28 cellular contexts compared by ENCODE assay signal in genomic region chrX:154519389-154519788, GRCh38.
"Had no signal": no experiment of that assay in that cellular context is flagged by ENCODE, and none has a peak within 500 bp of the region (broad histone marks: within the 10 kb centered on the region; RNA-seq: fewer than 3 reads in every experiment).

No MANE protein-coding gene starts in this region.

- H3K4me3 ChIP-seq: ovary, psoas muscle, right lobe of liver, sigmoid colon, stomach, tibial artery, transverse colon, upper lobe of right lung, uterus had no signal

- FAIRE-seq: small intestine had no signal

- H3K9ac ChIP-seq: parathyroid adenoma had no signal

- H3K4me1 ChIP-seq: psoas muscle, upper lobe of right lung, uterus had no signal

- H3K36me3 Mint-ChIP-seq: naive thymus-derived CD4-positive, alpha-beta T cell; natural killer cell; type B pancreatic cell had no signal

- ATAC-seq: naive thymus-derived CD4-positive, alpha-beta T cell; natural killer cell; psoas muscle; right cardiac atrium; right lobe of liver; stimulated activated effector memory CD8-positive, alpha-beta T cell treated with anti-CD3 and anti-CD28 coated beads, Interleukin-12 subunit alpha, Interleukin-12 subunit beta, amount 100 ng/mL, for 72 hours; stimulated activated naive B cell treated with anti-CD40 and anti-IgM and Interleukin-4, amounts not matched to agents 10 μg/mL and 1 μg/mL and 100 μg/mL, for 72 hours; upper lobe of right lung had no signal

- H3K79me2 ChIP-seq: parathyroid adenoma had no signal

- DNase-seq: naive thymus-derived CD4-positive, alpha-beta T cell; natural killer cell; occipital lobe; ovary; posterior cingulate gyrus; psoas muscle; right cardiac atrium; right lobe of liver; sigmoid colon; small intestine; stimulated activated CD4-positive, alpha-beta T cell treated with anti-CD3 and anti-CD28 coated beads, Interleukin-15, amount 100 ng/mL, for 24 hours; stimulated activated CD4-positive, alpha-beta T cell treated with anti-CD3 and anti-CD28 coated beads, Interleukin-2, amount 100 ng/mL, for 24 hours; stimulated activated CD4-positive, alpha-beta T cell treated with anti-CD3 and anti-CD28 coated beads, Interleukin-2, amount 100 ng/mL, for 48 hours; stimulated activated CD4-positive, alpha-beta T cell treated with anti-CD3 and anti-CD28 coated beads, Interleukin-4, amount 100 ng/mL, for 24 hours; stimulated activated naive B cell treated with anti-CD40 and anti-IgM and Interleukin-4, amounts not matched to agents 10 μg/mL and 1 μg/mL and 100 μg/mL, for 72 hours; stimulated activated naive CD4-positive, alpha-beta T cell treated with Interleukin-2 at 50 U/mL for 16 hours; stomach; tibial artery; transverse colon; upper lobe of right lung; uterus had no signal

- H3K36me3 ChIP-seq: neutrophil, ovary, right lobe of liver, sigmoid colon, stomach, tibial artery, transverse colon, upper lobe of right lung, uterus had no signal

- H3K27ac ChIP-seq: neutrophil, parathyroid adenoma, psoas muscle, right lobe of liver, sigmoid colon, stomach, tibial artery, transverse colon, upper lobe of right lung had no signal

- H3K27me3 ChIP-seq: neutrophil, ovary, right lobe of liver, sigmoid colon, tibial artery, transverse colon, upper lobe of right lung, uterus had no signal

- H3K27ac Mint-ChIP-seq: naive thymus-derived CD4-positive, alpha-beta T cell; natural killer cell; nephron; progenitor cell of endocrine pancreas; stimulated activated effector memory CD8-positive, alpha-beta T cell treated with anti-CD3 and anti-CD28 coated beads, Interleukin-12 subunit alpha, Interleukin-12 subunit beta, amount 100 ng/mL, for 72 hours; stimulated activated naive B cell treated with anti-CD40 and anti-IgM and Interleukin-4, amounts not matched to agents 10 μg/mL and 1 μg/mL and 100 μg/mL, for 72 hours; stimulated activated naive CD8-positive, alpha-beta T cell treated with anti-CD3 and anti-CD28 coated beads, Interleukin-15, Interleukin-2, amounts not matched to agents 100 ng/mL and 50 ng/mL, for 24 hours; type B pancreatic cell had no signal

- H3K9me3 Mint-ChIP-seq: natural killer cell; stimulated activated effector memory CD8-positive, alpha-beta T cell treated with anti-CD3 and anti-CD28 coated beads, Interleukin-12 subunit alpha, Interleukin-12 subunit beta, amount 100 ng/mL, for 72 hours; stimulated activated naive B cell treated with anti-CD40 and anti-IgM and Interleukin-4, amounts not matched to agents 10 μg/mL and 1 μg/mL and 100 μg/mL, for 72 hours; stimulated activated naive CD8-positive, alpha-beta T cell treated with anti-CD3 and anti-CD28 coated beads, Interleukin-15, Interleukin-2, amounts not matched to agents 100 ng/mL and 50 ng/mL, for 24 hours; type B pancreatic cell had no signal

- H3K27me3 Mint-ChIP-seq: naive thymus-derived CD4-positive, alpha-beta T cell; progenitor cell of endocrine pancreas; stimulated activated naive B cell treated with anti-CD40 and anti-IgM and Interleukin-4, amounts not matched to agents 10 μg/mL and 1 μg/mL and 100 μg/mL, for 72 hours; stimulated activated naive CD8-positive, alpha-beta T cell treated with anti-CD3 and anti-CD28 coated beads, Interleukin-15, Interleukin-2, amounts not matched to agents 100 ng/mL and 50 ng/mL, for 24 hours; type B pancreatic cell had no signal

- H2AFZ ChIP-seq: parathyroid adenoma had no signal

- H3K9me3 ChIP-seq: neutrophil, ovary, psoas muscle, right lobe of liver, sigmoid colon, stomach, tibial artery, transverse colon, upper lobe of right lung, uterus had no signal

- H3K4me3 Mint-ChIP-seq: naive thymus-derived CD4-positive, alpha-beta T cell; natural killer cell; nephron; stimulated activated effector memory CD8-positive, alpha-beta T cell treated with anti-CD3 and anti-CD28 coated beads, Interleukin-12 subunit alpha, Interleukin-12 subunit beta, amount 100 ng/mL, for 72 hours; stimulated activated naive B cell treated with anti-CD40 and anti-IgM and Interleukin-4, amounts not matched to agents 10 μg/mL and 1 μg/mL and 100 μg/mL, for 72 hours; stimulated activated naive CD8-positive, alpha-beta T cell treated with anti-CD3 and anti-CD28 coated beads, Interleukin-15, Interleukin-2, amounts not matched to agents 100 ng/mL and 50 ng/mL, for 24 hours; type B pancreatic cell had no signal
